In the genomic region with DNA sequence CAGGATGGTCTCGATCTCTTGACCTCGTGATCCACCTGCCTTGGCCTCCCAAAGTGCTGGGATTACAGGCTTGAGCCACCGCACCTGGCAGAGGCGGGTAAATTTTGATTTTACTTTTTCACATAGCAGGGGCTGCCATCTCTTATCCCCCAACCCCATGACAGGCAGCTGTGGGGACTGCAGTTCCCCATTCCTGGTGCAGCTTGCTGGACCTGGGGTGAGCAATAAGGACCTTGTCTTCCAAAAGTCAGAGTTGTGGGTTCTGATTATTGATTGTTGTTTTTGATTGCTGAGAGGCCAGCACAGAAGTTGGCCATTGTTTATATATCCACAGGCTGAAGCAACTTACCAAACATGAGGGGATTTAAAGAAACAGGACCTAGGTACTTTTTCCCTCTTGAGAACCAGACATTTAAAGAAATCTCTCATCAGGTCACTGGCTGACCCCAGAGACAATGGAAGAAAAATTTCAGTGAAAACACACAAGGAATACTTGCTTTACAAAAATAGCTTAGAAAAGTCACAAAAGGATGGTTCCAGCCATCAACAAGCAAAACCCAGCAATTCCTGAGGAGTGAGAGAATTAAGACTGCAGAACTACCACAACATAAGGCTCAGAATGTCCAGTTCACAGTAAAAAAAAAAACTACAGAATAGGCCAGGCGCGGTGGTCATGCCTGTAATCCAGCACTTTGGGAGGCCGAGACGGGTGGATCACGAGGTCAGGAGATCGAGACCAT, we compare ENCODE assay signal across 30 cellular contexts.
"Had no signal": no experiment of that assay in that cellular context is flagged by ENCODE, and none has a peak within 500 bp of the region (broad histone marks: within the 10 kb centered on the region; RNA-seq: fewer than 3 reads in every experiment).

No MANE protein-coding gene starts in this region.

- H3K27me3 ChIP-seq: ovary, right lobe of liver, sigmoid colon, suprapubic skin, testis, thyroid gland, tibial nerve, upper lobe of left lung, vagina had no signal

- DNase-seq: naive thymus-derived CD8-positive, alpha-beta T cell; nephron progenitor cell; occipital lobe; ovary; right cardiac atrium; right lobe of liver; sigmoid colon; small intestine; stimulated activated CD4-positive, alpha-beta T cell treated with anti-CD3 and anti-CD28 coated beads, Interleukin-12 subunit alpha, Interleukin-12 subunit beta, amount 100 ng/mL, for 4 hours; stimulated activated CD4-positive, alpha-beta T cell treated with anti-CD3 and anti-CD28 coated beads, Interleukin-1b, Interleukin-23, amount 100 ng/mL, for 48 hours; stimulated activated CD4-positive, alpha-beta T cell treated with anti-CD3 and anti-CD28 coated beads, Interleukin-4, amount 100 ng/mL, for 1 hour; stimulated activated CD4-positive, alpha-beta T cell treated with anti-CD3 and anti-CD28 coated beads, Interleukin-4, amount 100 ng/mL, for 4 hours; stimulated activated CD8-positive, alpha-beta memory T cell treated with anti-CD3 and anti-CD28 coated beads, Interleukin-4, amount 100 ng/mL, for 48 hours; stimulated activated naive CD4-positive, alpha-beta T cell; stimulated activated naive CD8-positive, alpha-beta T cell treated with anti-CD3 and anti-CD28 coated beads, Interleukin-15, amount 100 ng/mL, for 72 hours; stimulated activated naive CD8-positive, alpha-beta T cell treated with anti-CD3 and anti-CD28 coated beads, Interleukin-15, Interleukin-2, amounts not matched to agents 100 U/mL and 50 U/mL, for 24 hours; substantia nigra; testis; upper lobe of left lung had no signal

- H3K4me1 ChIP-seq: parathyroid adenoma, psoas muscle, right lobe of liver, sigmoid colon, suprapubic skin, testis, thyroid gland, tibial nerve, upper lobe of left lung, vagina had no signal

- H3K27ac Mint-ChIP-seq: natural killer cell treated with Interleukin-12 subunit alpha and Interleukin-12 subunit beta and Interleukin-15 and Interleukin-18, amount 100 ng/mL, for 72 hours; nephron progenitor cell; progenitor cell of endocrine pancreas; stimulated activated memory B cell treated with anti-CD40 and anti-IgM and Interleukin-4, amounts not matched to agents 10 μg/mL and 1 μg/mL and 100 μg/mL, for 72 hours had no signal

- H3K4me3 ChIP-seq: ovary, psoas muscle, right lobe of liver, sigmoid colon, suprapubic skin, testis, thyroid gland, tibial nerve, upper lobe of left lung, vagina had no signal

- H3K27me3 Mint-ChIP-seq: natural killer cell treated with Interleukin-12 subunit alpha and Interleukin-12 subunit beta and Interleukin-15 and Interleukin-18, amount 100 ng/mL, for 72 hours; progenitor cell of endocrine pancreas; stimulated activated memory B cell treated with anti-CD40 and anti-IgM and Interleukin-4, amounts not matched to agents 10 μg/mL and 1 μg/mL and 100 μg/mL, for 72 hours; stimulated activated naive CD8-positive, alpha-beta T cell treated with anti-CD3 and anti-CD28 coated beads, Interleukin-15, amount 100 ng/mL, for 72 hours had no signal

- H3K9me3 Mint-ChIP-seq: naive thymus-derived CD8-positive, alpha-beta T cell; natural killer cell treated with Interleukin-12 subunit alpha and Interleukin-12 subunit beta and Interleukin-15 and Interleukin-18, amount 100 ng/mL, for 72 hours; neural crest cell; stimulated activated memory B cell treated with anti-CD40 and anti-IgM and Interleukin-4, amounts not matched to agents 10 μg/mL and 1 μg/mL and 100 μg/mL, for 72 hours; stimulated activated naive CD8-positive, alpha-beta T cell treated with anti-CD3 and anti-CD28 coated beads, Interleukin-15, amount 100 ng/mL, for 72 hours had no signal

- H3K36me3 ChIP-seq: ovary, right lobe of liver, sigmoid colon, suprapubic skin, thyroid gland, tibial nerve, upper lobe of left lung, vagina had no signal

- H3K9me3 ChIP-seq: ovary, psoas muscle, right lobe of liver, sigmoid colon, suprapubic skin, testis, thyroid gland, tibial nerve, upper lobe of left lung, vagina had no signal

- FAIRE-seq: small intestine, urothelium cell line had no signal

- ATAC-seq: naive thymus-derived CD8-positive, alpha-beta T cell; natural killer cell treated with Interleukin-12 subunit alpha and Interleukin-12 subunit beta and Interleukin-15 and Interleukin-18, amount 100 ng/mL, for 72 hours; right cardiac atrium; right lobe of liver; stimulated activated memory B cell treated with anti-CD40 and anti-IgM and Interleukin-4, amounts not matched to agents 10 μg/mL and 1 μg/mL and 100 μg/mL, for 72 hours; stimulated activated naive CD8-positive, alpha-beta T cell treated with anti-CD3 and anti-CD28 coated beads, Interleukin-15, amount 100 ng/mL, for 72 hours; stimulated activated naive CD8-positive, alpha-beta T cell treated with anti-CD3 and anti-CD28 coated beads, Interleukin-15, Interleukin-2, amounts not matched to agents 100 U/mL and 50 U/mL, for 24 hours had no signal

- H3K4me1 Mint-ChIP-seq: naive thymus-derived CD8-positive, alpha-beta T cell; stimulated activated memory B cell treated with anti-CD40 and anti-IgM and Interleukin-4, amounts not matched to agents 10 μg/mL and 1 μg/mL and 100 μg/mL, for 72 hours; stimulated activated naive CD8-positive, alpha-beta T cell treated with anti-CD3 and anti-CD28 coated beads, Interleukin-15, amount 100 ng/mL, for 72 hours had no signal

- H3K36me3 Mint-ChIP-seq: natural killer cell treated with Interleukin-12 subunit alpha and Interleukin-12 subunit beta and Interleukin-15 and Interleukin-18, amount 100 ng/mL, for 72 hours; stimulated activated memory B cell treated with anti-CD40 and anti-IgM and Interleukin-4, amounts not matched to agents 10 μg/mL and 1 μg/mL and 100 μg/mL, for 72 hours had no signal

- H3K27ac ChIP-seq: ovary, parathyroid adenoma, psoas muscle, right lobe of liver, sigmoid colon, suprapubic skin, testis, thyroid gland, tibial nerve, upper lobe of left lung, vagina had no signal

- H3K4me3 Mint-ChIP-seq: naive thymus-derived CD8-positive, alpha-beta T cell; natural killer cell treated with Interleukin-12 subunit alpha and Interleukin-12 subunit beta and Interleukin-15 and Interleukin-18, amount 100 ng/mL, for 72 hours; nephron progenitor cell; neural crest cell; stimulated activated memory B cell treated with anti-CD40 and anti-IgM and Interleukin-4, amounts not matched to agents 10 μg/mL and 1 μg/mL and 100 μg/mL, for 72 hours; stimulated activated naive CD8-positive, alpha-beta T cell treated with anti-CD3 and anti-CD28 coated beads, Interleukin-15, amount 100 ng/mL, for 72 hours had no signal
